In the genomic region with DNA sequence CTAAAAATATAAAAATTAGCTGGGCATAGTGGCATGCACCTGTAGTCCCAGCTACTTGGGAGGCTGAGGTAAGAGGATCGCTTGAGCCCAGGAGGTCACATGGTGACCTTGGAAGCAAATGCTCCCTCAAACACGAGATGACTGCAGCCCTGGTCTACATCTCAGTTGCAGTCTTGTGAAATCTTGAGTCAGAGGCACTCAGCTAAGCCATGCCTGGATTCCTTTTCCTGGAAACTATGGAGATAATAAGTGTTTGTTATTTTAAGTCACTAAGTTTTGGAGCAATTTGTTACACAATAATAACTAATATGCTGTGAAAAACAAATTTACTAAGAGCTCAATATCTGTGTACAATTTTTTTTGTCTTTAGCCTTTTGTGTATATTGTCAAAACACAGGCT, we compare ENCODE assay signal across 11 cellular contexts.
DNase-seq lines count a peak whose midpoint lies in the region; ATAC-seq and TF ChIP-seq lines count a peak whose summit lies in the region.
"Had no signal": no experiment of that assay in that cellular context is flagged by ENCODE, and none has a peak within 500 bp of the region (broad histone marks: within the 10 kb centered on the region; RNA-seq: fewer than 3 reads in every experiment).

No MANE protein-coding gene starts in this region.

- no peaks in the 10 kb centered on the region for H3K36me3 ChIP-seq in fibroblast of lung (ENCODE audit: control insufficient read depth, insufficient read depth, low read length)
- no peaks in the 10 kb centered on the region for H3K36me3 ChIP-seq in BE2C
- H3K36me3 ChIP-seq: uterus had no signal

- peaks cover 6% of the 10 kb centered on the region for H3K4me1 Mint-ChIP-seq in activated naive CD8-positive, alpha-beta T cell treated with anti-CD3 and anti-CD28 coated beads, Interleukin-2, amount 50 U/mL, for 24 hours
- no peaks in the 10 kb centered on the region for H3K4me1 Mint-ChIP-seq in activated T-cell treated with anti-CD3 and anti-CD28 coated beads, Interleukin-2, amount 50 U/mL, for 24 hours (ENCODE audit: low read depth)

- H3K9me3 Mint-ChIP-seq in activated naive CD8-positive, alpha-beta T cell treated with anti-CD3 and anti-CD28 coated beads, Interleukin-2, amount 50 U/mL, for 24 hours = no peaks in the 10 kb centered on the region
- no peaks in the 10 kb centered on the region for H3K9me3 Mint-ChIP-seq in activated T-cell treated with anti-CD3 and anti-CD28 coated beads, Interleukin-2, amount 50 U/mL, for 24 hours

- H3K4me3 Mint-ChIP-seq in activated naive CD8-positive, alpha-beta T cell treated with anti-CD3 and anti-CD28 coated beads, Interleukin-2, amount 50 U/mL, for 24 hours = no peak overlapping the region
- no peak overlapping the region for H3K4me3 Mint-ChIP-seq in activated T-cell treated with anti-CD3 and anti-CD28 coated beads, Interleukin-2, amount 50 U/mL, for 24 hours

- no peak overlapping the region for H3K4me2 ChIP-seq in fibroblast of lung (ENCODE audit: extremely low read depth, insufficient read depth, low read length)

- no peaks in the 10 kb centered on the region for H3K27me3 ChIP-seq in fibroblast of lung (ENCODE audit: control insufficient read depth, insufficient read depth, low read length)
- no peaks in the 10 kb centered on the region for H3K27me3 ChIP-seq in BE2C
- H3K27me3 ChIP-seq: uterus had no signal

- H4K20me1 ChIP-seq in fibroblast of lung (ENCODE audit: control insufficient read depth, extremely low read depth, insufficient read depth, low read length) = no peaks in the 10 kb centered on the region

- H3K4me3 ChIP-seq in AG10803 (ENCODE audit: low read length) (no peak overlapping the region), fibroblast of lung (replicated peaks in 1 of 4; ENCODE audit: control extremely low read depth in 1 of 4, insufficient read depth in 1 of 4, low read depth in 3 of 4, low read length in 4 of 4) (no peak overlapping the region), BE2C (ENCODE audit: low read depth, low read length) (no peak overlapping the region)
- H3K4me3 ChIP-seq: uterus had no signal

- H3K79me2 ChIP-seq in fibroblast of lung (ENCODE audit: control insufficient read depth, insufficient read depth, low read length) = no peaks in the 10 kb centered on the region

- H3K9me3 ChIP-seq in fibroblast of lung (ENCODE audit: control insufficient read depth, insufficient read depth, low read depth, low read length) = no peaks in the 10 kb centered on the region
- no peaks in the 10 kb centered on the region for H3K9me3 ChIP-seq in BE2C
- H3K9me3 ChIP-seq: uterus had no signal

- H3K27ac ChIP-seq in fibroblast of lung (ENCODE audit: insufficient read depth, low read length) = peak overlapping the region; percentile 41
- H3K27ac ChIP-seq: uterus had no signal

- H3K27ac Mint-ChIP-seq in activated naive CD8-positive, alpha-beta T cell treated with anti-CD3 and anti-CD28 coated beads, Interleukin-2, amount 50 U/mL, for 24 hours = no peak overlapping the region
- no peak overlapping the region for H3K27ac Mint-ChIP-seq in activated T-cell treated with anti-CD3 and anti-CD28 coated beads, Interleukin-2, amount 50 U/mL, for 24 hours

- H3K4me1 ChIP-seq in fibroblast of lung (ENCODE audit: control insufficient read depth, extremely low read depth, insufficient read depth, low read length) (no peaks in the 10 kb centered on the region), BE2C (no peaks in the 10 kb centered on the region; the same call in 1 of the 2 replicates)
- H3K4me1 ChIP-seq: uterus had no signal

- H3K9ac ChIP-seq in fibroblast of lung (ENCODE audit: insufficient read depth, low read length) = no peak overlapping the region

- no peaks in the 10 kb centered on the region for H3K27me3 Mint-ChIP-seq in activated naive CD8-positive, alpha-beta T cell treated with anti-CD3 and anti-CD28 coated beads, Interleukin-2, amount 50 U/mL, for 24 hours
- no peaks in the 10 kb centered on the region for H3K27me3 Mint-ChIP-seq in activated T-cell treated with anti-CD3 and anti-CD28 coated beads, Interleukin-2, amount 50 U/mL, for 24 hours

- peaks cover 6% of the 10 kb centered on the region for H3K36me3 Mint-ChIP-seq in activated naive CD8-positive, alpha-beta T cell treated with anti-CD3 and anti-CD28 coated beads, Interleukin-2, amount 50 U/mL, for 24 hours (ENCODE audit: low read depth)
- H3K36me3 Mint-ChIP-seq in activated T-cell treated with anti-CD3 and anti-CD28 coated beads, Interleukin-2, amount 50 U/mL, for 24 hours (ENCODE audit: low read depth) = peaks cover 9% of the 10 kb centered on the region

- no peak overlapping the region for H2AFZ ChIP-seq in fibroblast of lung (ENCODE audit: low read length)

- ATAC-seq in omental fat pad (ENCODE audit: low FRiP score) = peak; percentile 68
- ATAC-seq in activated naive CD8-positive, alpha-beta T cell treated with anti-CD3 and anti-CD28 coated beads, Interleukin-2, amount 50 U/mL, for 24 hours = no peak

- peak; percentile 94 for DNase-seq in AG10803 (ENCODE audit: low read depth)
- DNase-seq in MV-4-11 (lab: John Stamatoyannopoulos, UW) = peak; percentile 63
- peak; percentile 60 to 97 for DNase-seq in fibroblast of lung (ENCODE audit: low read depth in 2 of 2)
- DNase-seq in omental fat pad (ENCODE audit: low spot score) = no peak
- no peak for DNase-seq in epidermal melanocyte (ENCODE audit: insufficient read length, low spot score)
- DNase-seq in activated naive CD8-positive, alpha-beta T cell treated with anti-CD3 and anti-CD28 coated beads, Interleukin-2, amount 50 U/mL, for 24 hours = no peak
- no peak for DNase-seq in activated T-cell treated with anti-CD3 and anti-CD28 coated beads, Interleukin-2, amount 50 U/mL, for 24 hours
- no peak for DNase-seq in BE2C
- DNase-seq: activated T-cell treated with anti-CD3 and anti-CD28 coated beads, Interleukin-2, amount 50 U/mL, for 1 hour; H7; uterus had no signal

- no peak for TF ChIP-seq CTCF in AG10803 (conservative IDR thresholded peaks at IDR 0.05; ENCODE audit: low read length)
- no peak for TF ChIP-seq CTCF in fibroblast of lung (conservative IDR thresholded peaks at IDR 0.05 in 1 of 2, IDR thresholded peaks at IDR 0.05 in 1 of 2; ENCODE audit: low read depth in 1 of 2, low read length in 2 of 2)
- no peak for TF ChIP-seq CTCF in omental fat pad (IDR thresholded peaks at IDR 0.05)
- no peak for TF ChIP-seq CTCF in BE2C (IDR thresholded peaks at IDR 0.05; ENCODE audit: low read depth, low read length)

Comparison
In these comparisons a context has a peak if more than half of its experiments do, and no peak if none do; other contexts are left out.
1. DNase-seq: peak in AG10803 (single experiment), MV-4-11 (single experiment) and fibroblast of lung (2 of 2); none in omental fat pad (single experiment), epidermal melanocyte (single experiment), activated naive CD8-positive, alpha-beta T cell treated with anti-CD3 and anti-CD28 coated beads, Interleukin-2, amount 50 U/mL, for 24 hours (single experiment), activated T-cell treated with anti-CD3 and anti-CD28 coated beads, Interleukin-2, amount 50 U/mL, for 24 hours (single experiment) and BE2C (single experiment).